24 cellular contexts compared by ENCODE assay signal in genomic region chr2:190499273-190499672, GRCh38. TPM values are rescaled to one million over a fixed set of nuclear protein-coding genes. Genes with fewer than 3 reads are reported as not detected.
DNase-seq lines count a peak whose midpoint lies in the region; ATAC-seq, FAIRE-seq and TF ChIP-seq lines count a peak whose summit lies in the region.
"Had no signal": no experiment of that assay in that cellular context is flagged by ENCODE, and none has a peak within 500 bp of the region (broad histone marks: within the 10 kb centered on the region; RNA-seq: fewer than 3 reads in every experiment).

No MANE protein-coding gene starts in this region.

- TF ChIP-seq EP300 in HepG2 (IDR thresholded peaks at IDR 0.05; ENCODE audit: low read depth in 2 of 2, low read length in 2 of 2), result no peak
- TF ChIP-seq EP300 in HepG2 (CRISPR knock-in tag; IDR thresholded peaks at IDR 0.05; ENCODE audit: borderline replicate concordance), result no peak

- H3K4me1 Mint-ChIP-seq in naive thymus-derived CD8-positive, alpha-beta T cell, result peaks cover 12 to 30% (median 19%) of the 10 kb centered on the region in 4 donors

- no peak for TF ChIP-seq CTCF in HepG2 (CRISPR knock-in tag; IDR thresholded peaks at IDR 0.05)
- TF ChIP-seq CTCF in right lobe of liver (IDR thresholded peaks at IDR 0.05), result no peak
- TF ChIP-seq CTCF in dorsolateral prefrontal cortex (IDR thresholded peaks at IDR 0.05 in 54 of 56, conservative IDR thresholded peaks at IDR 0.05 in 2 of 56; ENCODE audit: low read depth in 1 of 56, partially characterized antibody in 56 of 56), result no peak

- H3K36me3 Mint-ChIP-seq in naive thymus-derived CD8-positive, alpha-beta T cell, result peaks cover 14 to 74% (median 32%) of the 10 kb centered on the region in 3 donors

- no peak overlapping the region for H3K9ac ChIP-seq in HepG2 (ENCODE audit: insufficient read depth, low read depth, low read length)
- H3K9ac ChIP-seq: BLaER1 had no signal

- POLR2A ChIA-PET in HepG2 (lab: Yijun Ruan, JAX), result no interaction called here
- POLR2A ChIA-PET in naive thymus-derived CD8-positive, alpha-beta T cell (lab: Charles Lee), result no interaction called here

- H3K27me3 ChIP-seq in HepG2 (ENCODE audit: control insufficient read depth in 1 of 2, insufficient read depth in 2 of 2, low read length in 2 of 2) (no peaks in the 10 kb centered on the region), right lobe of liver (no peaks in the 10 kb centered on the region), dorsolateral prefrontal cortex (no peaks in the 10 kb centered on the region)
- H3K27me3 ChIP-seq: BLaER1, SJSA1 had no signal

- no peaks in the 10 kb centered on the region for H3K27me3 Mint-ChIP-seq in naive thymus-derived CD8-positive, alpha-beta T cell
- H3K27me3 Mint-ChIP-seq: CD4-positive, CD25-positive, alpha-beta regulatory T cell had no signal

- H3K4me1 ChIP-seq in HepG2 (ENCODE audit: insufficient read depth, low read length), result peaks cover 21% of the 10 kb centered on the region
- peaks cover 0 to 12% (median 4%) of the 10 kb centered on the region in 4 donors for H3K4me1 ChIP-seq in right lobe of liver
- H3K4me1 ChIP-seq: BLaER1, SJSA1 had no signal

- H2AFZ ChIP-seq in HepG2 (ENCODE audit: low read length), result no peak overlapping the region

- intact Hi-C loops in HepG2 (cut with micrococcal nuclease; ENCODE audit: unreplicated experiment) (no loop called here), right lobe of liver (cut with DNase I) (no loop called here), dorsolateral prefrontal cortex (cut with DNase I) (no loop called here), head of caudate nucleus (cut with DNase I) (no loop called here)

- DNase-seq in HepG2 (ENCODE audit: low spot score) (no peak), right lobe of liver (no peak), dorsolateral prefrontal cortex (no peak), GM12892 (ENCODE audit: insufficient read length) (no peak), head of caudate nucleus (no peak)
- DNase-seq in naive thymus-derived CD8-positive, alpha-beta T cell, result no peak
- DNase-seq: CD4-positive, CD25-positive, alpha-beta regulatory T cell; COR-L47; DMS53; NCI-H1048; NCI-H1417; NCI-H1694 treated with DMSO at 0.1 percent for 48 hours; NCI-H2081; NCI-H226; NCI-H510A; NCI-H69; Right ventricle myocardium superior; RPMI8226 had no signal

- TF ChIP-seq RAD21 in HepG2 (CRISPR knock-in tag; IDR thresholded peaks at IDR 0.05), result no peak

- CTCF ChIA-PET in HepG2 (lab: Yijun Ruan, JAX; ENCODE audit: low intra/inter-chr PET ratio, low total read pairs), result no interaction called here

- in situ Hi-C loops in HepG2 (cut with HindIII; ENCODE audit: extremely low pct_ligation_motif_present, low pct_unique_long_range_greater_than_20kb), result no loop called here

- no peak for ATAC-seq in HepG2
- no peak for ATAC-seq in right lobe of liver
- ATAC-seq in naive thymus-derived CD8-positive, alpha-beta T cell, result no peak
- no peak for ATAC-seq in GM21423 (IDR thresholded peaks at IDR 0.05; ENCODE audit: unreplicated experiment)
- ATAC-seq: HCT116 had no signal

- 95% methylated on average over 1 of the region's 1 CpG for WGBS in HepG2 (ENCODE audit: low lambda C conversion rate)
- 88% methylated on average over 1 of the region's 1 CpG for WGBS in right lobe of liver (ENCODE audit: insufficient coverage, low coverage, low lambda C conversion rate, missing lambda C conversion rate)

- H3K79me2 ChIP-seq in HepG2 (ENCODE audit: insufficient read depth, low read length), result no peaks in the 10 kb centered on the region

- no peaks in the 10 kb centered on the region for H4K20me1 ChIP-seq in HepG2 (ENCODE audit: insufficient read depth, low read length)
- H4K20me1 ChIP-seq: BLaER1 had no signal

- H3K9me3 Mint-ChIP-seq in naive thymus-derived CD8-positive, alpha-beta T cell, result no peaks in the 10 kb centered on the region

- peak overlapping the region in 6 of 10 donors; percentile 10 to 53 (median 42) for H3K27ac Mint-ChIP-seq in naive thymus-derived CD8-positive, alpha-beta T cell

- no peak overlapping the region for H3K27ac ChIP-seq in HepG2 (ENCODE audit: extremely low read length, insufficient read depth, low read length)
- no peak overlapping the region for H3K27ac ChIP-seq in right lobe of liver
- peak overlapping the region in 43 of 59 donors; percentile 3 to 85 (median 55) for H3K27ac ChIP-seq in dorsolateral prefrontal cortex
- H3K27ac ChIP-seq: BLaER1, SJSA1 had no signal

- FAIRE-seq in HepG2 (lab: Jason Lieb, UNC), result no peak
- FAIRE-seq in GM12892 (lab: Jason Lieb, UNC), result no peak
- FAIRE-seq: A204.1, H1 had no signal

- H3K4me3 Mint-ChIP-seq in naive thymus-derived CD8-positive, alpha-beta T cell, result no peak overlapping the region
- H3K4me3 Mint-ChIP-seq: CD4-positive, CD25-positive, alpha-beta regulatory T cell had no signal

- TF ChIP-seq POLR2A in HepG2 (IDR thresholded peaks at IDR 0.05; ENCODE audit: insufficient read depth in 1 of 2, low read depth in 2 of 2, low read length in 2 of 2), result no peak
- no peak for TF ChIP-seq POLR2A in right lobe of liver (IDR thresholded peaks at IDR 0.05)
- no peak for TF ChIP-seq POLR2A in GM12892 (IDR thresholded peaks at IDR 0.05; ENCODE audit: low read depth, low read length)

- H3K36me3 ChIP-seq in HepG2 (replicated peaks in 1 of 2; ENCODE audit: control insufficient read depth in 1 of 2, insufficient read depth in 2 of 2, low read length in 2 of 2) (no peaks in the 10 kb centered on the region), right lobe of liver (no peaks in the 10 kb centered on the region)
- H3K36me3 ChIP-seq: SJSA1 had no signal

- no peak overlapping the region for H3K4me2 ChIP-seq in HepG2 (ENCODE audit: low read depth, low read length)
- H3K4me2 ChIP-seq: BLaER1 had no signal

- H3K4me3 ChIP-seq in HepG2 (replicated peaks in 1 of 3; ENCODE audit: insufficient read depth in 1 of 3, low read depth in 2 of 3, low read length in 3 of 3) (no peak overlapping the region), right lobe of liver (no peak overlapping the region), dorsolateral prefrontal cortex (no peak overlapping the region)
- H3K4me3 ChIP-seq: BLaER1, SJSA1 had no signal

- BruUV-seq in HepG2 (replicated peaks; lab: Mats Ljungman, UMichigan), result no TSS peak

- H3K9me3 ChIP-seq in HepG2 (ENCODE audit: low read length) (no peaks in the 10 kb centered on the region), right lobe of liver (no peaks in the 10 kb centered on the region)
- H3K9me3 ChIP-seq: BLaER1, SJSA1 had no signal

TF ChIP-seq in HepG2, 621 proteins besides CTCF, POLR2A, EP300 and RAD21 (continues in another document):
- TF ChIP-seq KDM1A (CRISPR knock-in tag; IDR thresholded peaks at IDR 0.05) (no peak), SP4 (CRISPR knock-in tag; IDR thresholded peaks at IDR 0.05) (no peak), ZEB1 (IDR thresholded peaks at IDR 0.05; ENCODE audit: insufficient replicate concordance, low read depth) (no peak), TFE3 (CRISPR knock-in tag; IDR thresholded peaks at IDR 0.05) (no peak), SYNCRIP (IDR thresholded peaks at IDR 0.05; ENCODE audit: insufficient read depth, low read depth, low read length) (no peak), ZNF547 (CRISPR knock-in tag; IDR thresholded peaks at IDR 0.05) (no peak), ZNF570 (CRISPR knock-in tag; IDR thresholded peaks at IDR 0.05; ENCODE audit: borderline replicate concordance) (no peak), DDIT3 (CRISPR knock-in tag; IDR thresholded peaks at IDR 0.05) (no peak), ZNF331 (CRISPR knock-in tag; IDR thresholded peaks at IDR 0.05) (no peak)

RNA-seq across cellular contexts. Expression of gene NEMP2, which starts 35.2 kb away (rescaled TPM):
- total RNA-seq in HepG2 (2016; rRNA removed; fragmentation: Illumina TruSeq; extraction: Trizol) (7.8 and 9.8 TPM in 2 replicates), right lobe of liver (1 to 10 TPM; 2.0 to 4.1 (median 2.7) TPM), dorsolateral prefrontal cortex (1 to 10 TPM; 1.1 to 9.4 (median 3.7) TPM)
- 3.3 and 4.6 TPM in 2 replicates for total RNA-seq in HepG2 (2016; cell fraction: cytosol; rRNA removed; fragmentation: Illumina TruSeq; extraction: Trizol; ENCODE audit: low read depth)
- total RNA-seq in HepG2 (2016; cell fraction: insoluble cytoplasmic fraction; rRNA removed; fragmentation: Illumina TruSeq; extraction: Trizol), result 8.3 and 9.0 TPM in 2 replicates
- 6.5 and 7.6 TPM in 2 replicates for total RNA-seq in HepG2 (2016; cell fraction: membrane; rRNA removed; fragmentation: Illumina TruSeq; extraction: Trizol)
- 9.1 and 11.4 TPM in 2 replicates for total RNA-seq in HepG2 (2016; cell fraction: nucleus; rRNA removed; fragmentation: Illumina TruSeq; extraction: Trizol)
- polyA plus RNA-seq in HepG2 (2011; rRNA removed), result 2.4 and 3.3 TPM in 2 replicates
- 1.9 and 4.3 TPM in 2 replicates for polyA plus RNA-seq in HepG2 (2011; cell fraction: cytosol; rRNA removed)
- 1.3 and 2.1 TPM in 2 replicates for polyA plus RNA-seq in HepG2 (2011; cell fraction: nucleus; rRNA removed)
- polyA plus RNA-seq in HepG2 (2012), result 4.0 and 10.3 TPM in 2 replicates
- polyA plus RNA-seq in HepG2 (2016; cell fraction: cytosol; fragmentation: Illumina TruSeq; extraction: Trizol; ENCODE audit: low read depth), result 1.8 and 2.3 TPM in 2 replicates
- 5.0 and 6.7 TPM in 2 replicates for polyA plus RNA-seq in HepG2 (2016; cell fraction: insoluble cytoplasmic fraction; fragmentation: Illumina TruSeq; extraction: Trizol; ENCODE audit: low read depth)
- polyA plus RNA-seq in HepG2 (2016; cell fraction: membrane; fragmentation: Illumina TruSeq; extraction: Trizol; ENCODE audit: low read depth), result 3.9 and 4.2 TPM in 2 replicates
- 5.9 and 7.7 TPM in 2 replicates for polyA plus RNA-seq in HepG2 (2016; cell fraction: nucleus; fragmentation: Illumina TruSeq; extraction: Trizol; ENCODE audit: insufficient read depth, low read depth)
- 11.9 and 13.0 TPM in 2 replicates for polyA minus RNA-seq in HepG2 (2011; rRNA and poly(A)+ RNA removed; ENCODE audit: low replicate concordance)
- 4.2 and 8.0 TPM in 2 replicates for polyA minus RNA-seq in HepG2 (2011; cell fraction: cytosol; rRNA and poly(A)+ RNA removed)
- 16.9 and 24.9 TPM in 2 replicates for polyA minus RNA-seq in HepG2 (2011; cell fraction: nucleus; rRNA and poly(A)+ RNA removed)
- total RNA-seq in naive thymus-derived CD8-positive, alpha-beta T cell, result 10 to 100 TPM; 23.4 TPM
- polyA plus RNA-seq in naive thymus-derived CD8-positive, alpha-beta T cell, result 10 to 100 TPM; 10.0 to 13.4 (median 12.1) TPM
- polyA plus RNA-seq in GM12892 (2012; ENCODE audit: missing spikeins), result 8.1 TPM

Comparison
In these comparisons a context has a peak if more than half of its experiments do, and no peak if none do; other contexts are left out.
1. H3K27ac ChIP-seq: peak in dorsolateral prefrontal cortex (43 of 59); none in HepG2 (single experiment) and right lobe of liver (0 of 3).